ENCODE assay signal across 8 cellular contexts in the genomic region with DNA sequence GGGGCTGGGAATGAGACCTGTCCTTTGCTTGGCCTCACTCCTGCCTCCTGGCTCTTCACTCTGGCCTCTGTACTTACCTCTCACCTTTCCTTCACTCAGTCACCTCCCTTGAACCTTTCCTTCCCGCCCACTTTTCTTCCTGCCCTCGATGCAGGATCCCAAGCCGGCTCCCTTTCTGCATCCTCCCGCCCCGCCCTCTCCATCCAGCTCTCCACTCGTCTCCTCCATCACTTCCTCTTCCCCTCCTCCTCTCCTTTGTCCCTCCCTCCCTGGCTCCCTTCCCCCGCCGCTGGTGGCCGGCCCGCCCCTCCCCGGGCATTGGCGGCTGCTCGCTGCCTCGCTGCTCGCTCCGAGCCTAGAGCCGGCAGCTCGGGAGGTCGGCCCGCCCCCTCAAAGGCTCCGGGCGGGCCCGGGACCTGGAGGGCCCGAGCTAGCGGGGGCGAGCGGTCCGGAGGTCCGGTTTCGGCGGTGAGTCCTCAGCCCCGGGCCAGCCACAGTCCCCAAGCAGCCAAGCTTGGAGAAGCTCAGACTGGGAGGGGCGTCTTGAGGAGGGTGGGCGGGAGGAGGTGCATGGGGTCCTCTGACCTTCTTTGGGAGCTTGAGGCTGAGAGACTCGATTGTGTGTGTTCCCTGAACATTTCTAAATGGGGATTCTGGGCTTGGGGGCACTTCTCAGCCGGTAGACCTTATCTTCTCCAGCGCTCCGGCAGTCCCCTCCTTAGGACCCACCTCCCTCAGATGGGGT. TPM values are rescaled to one million over a fixed set of nuclear protein-coding genes. Genes with fewer than 3 reads are reported as not detected.
DNase-seq lines count a peak whose midpoint lies in the region; ATAC-seq and TF ChIP-seq lines count a peak whose summit lies in the region.

No MANE protein-coding gene starts in this region.

- peak overlapping the region; percentile 58 for H3K4me3 Mint-ChIP-seq in activated B cell treated with CpG ODN at 0.5 μM for 24 hours
- peak overlapping the region; percentile 66 for H3K4me3 Mint-ChIP-seq in stimulated activated naive CD8-positive, alpha-beta T cell treated with anti-CD3 and anti-CD28 coated beads, Interleukin-15, Interleukin-2, amounts not matched to agents 100 ng/mL and 50 ng/mL, for 24 hours

- H3K9me3 Mint-ChIP-seq in activated B cell treated with CpG ODN at 0.5 μM for 24 hours: no peaks in the 10 kb centered on the region
- H3K9me3 Mint-ChIP-seq in stimulated activated naive CD8-positive, alpha-beta T cell treated with anti-CD3 and anti-CD28 coated beads, Interleukin-15, Interleukin-2, amounts not matched to agents 100 ng/mL and 50 ng/mL, for 24 hours: no peaks in the 10 kb centered on the region

- peak; percentile 25 for ATAC-seq in activated B cell treated with CpG ODN at 0.5 μM for 24 hours (ENCODE audit: low read depth)

- peaks cover 18% of the 10 kb centered on the region for H3K27me3 Mint-ChIP-seq in activated B cell treated with CpG ODN at 0.5 μM for 24 hours
- H3K27me3 Mint-ChIP-seq in stimulated activated naive CD8-positive, alpha-beta T cell treated with anti-CD3 and anti-CD28 coated beads, Interleukin-15, Interleukin-2, amounts not matched to agents 100 ng/mL and 50 ng/mL, for 24 hours: peaks cover 16% of the 10 kb centered on the region

- H3K4me3 ChIP-seq in epithelial cell of esophagus (ENCODE audit: low read length): peak overlapping the region; percentile 72

- CTCF ChIA-PET in activated B cell treated with CpG ODN at 0.5 μM for 24 hours (lab: Charles Lee): no interaction called here

- intact Hi-C loops in activated B cell treated with CpG ODN at 0.5 μM for 24 hours (cut with micrococcal nuclease): no loop called here

- TF ChIP-seq CTCF in activated B cell treated with CpG ODN at 0.5 μM for 24 hours (IDR thresholded peaks at IDR 0.05) (no peak), epithelial cell of esophagus (IDR thresholded peaks at IDR 0.05; ENCODE audit: insufficient read depth, low read depth, low read length, missing control alignments) (no peak)

- H3K27ac Mint-ChIP-seq in activated B cell treated with CpG ODN at 0.5 μM for 24 hours: no peak overlapping the region
- peak overlapping the region; percentile 31 for H3K27ac Mint-ChIP-seq in stimulated activated naive CD8-positive, alpha-beta T cell treated with anti-CD3 and anti-CD28 coated beads, Interleukin-15, Interleukin-2, amounts not matched to agents 100 ng/mL and 50 ng/mL, for 24 hours

- H3K36me3 Mint-ChIP-seq in activated B cell treated with CpG ODN at 0.5 μM for 24 hours (ENCODE audit: low read depth): no peaks in the 10 kb centered on the region
- H3K36me3 Mint-ChIP-seq in stimulated activated naive CD8-positive, alpha-beta T cell treated with anti-CD3 and anti-CD28 coated beads, Interleukin-15, Interleukin-2, amounts not matched to agents 100 ng/mL and 50 ng/mL, for 24 hours (ENCODE audit: low read depth): no peaks in the 10 kb centered on the region

- POLR2A ChIA-PET in activated B cell treated with CpG ODN at 0.5 μM for 24 hours (lab: Charles Lee): no interaction called here

- H3K4me1 Mint-ChIP-seq in activated B cell treated with CpG ODN at 0.5 μM for 24 hours: peaks cover 9% of the 10 kb centered on the region
- H3K4me1 Mint-ChIP-seq in stimulated activated naive CD8-positive, alpha-beta T cell treated with anti-CD3 and anti-CD28 coated beads, Interleukin-15, Interleukin-2, amounts not matched to agents 100 ng/mL and 50 ng/mL, for 24 hours (ENCODE audit: low read depth): peaks cover 17% of the 10 kb centered on the region

- DNase-seq in activated gamma-delta T cell treated with Interleukin-2 at 50 U/mL for 16 hours: peak; percentile 18
- DNase-seq in activated gamma-delta T cell (lab: John Stamatoyannopoulos, UW): no peak
- DNase-seq in NCI-H2227 (lab: John Stamatoyannopoulos, UW; ENCODE audit: unreplicated experiment): peak; percentile 84
- no peak for DNase-seq in activated B cell treated with CpG ODN at 0.5 μM for 24 hours
- DNase-seq in epithelial cell of esophagus (ENCODE audit: low read depth): peak; percentile 84
- peak; percentile 84 to 92 for DNase-seq in lung microvascular endothelial cell (ENCODE audit: low read depth in 2 of 2)
- DNase-seq in NK-92 treated with Interleukin-12 subunit alpha and Interleukin-12 subunit beta, amount 100 ng/mL, for 24 hours (lab: John Stamatoyannopoulos, UW): no peak

RNA-seq across cellular contexts. Expression of gene PHLDB1, which starts 13.8 kb away (rescaled TPM):
- total RNA-seq in activated B cell treated with CpG ODN at 0.5 μM for 24 hours (1.3 and 2.6 TPM in 2 replicates), lung microvascular endothelial cell (14.9 and 25.7 TPM in 2 replicates)

RNA-seq across cellular contexts. Expression of gene ARCN1, which starts 49.0 kb away (rescaled TPM):
- total RNA-seq in activated B cell treated with CpG ODN at 0.5 μM for 24 hours (91.3 and 94.7 TPM in 2 replicates), lung microvascular endothelial cell (62.5 and 63.9 TPM in 2 replicates)

RNA-seq across cellular contexts. Expression of gene IFT46, which starts 55.5 kb away (rescaled TPM):
- total RNA-seq in activated B cell treated with CpG ODN at 0.5 μM for 24 hours (13.8 and 13.9 TPM in 2 replicates), lung microvascular endothelial cell (13.7 and 15.7 TPM in 2 replicates)

RNA-seq across cellular contexts. Expression of gene TREH, which starts 58.2 kb away (rescaled TPM):
- total RNA-seq in activated B cell treated with CpG ODN at 0.5 μM for 24 hours (not detected in 2 replicates), lung microvascular endothelial cell (not detected in 2 replicates)

Comparison
In these comparisons a context has a peak if more than half of its experiments do, and no peak if none do; other contexts are left out.
1. DNase-seq: peak in activated gamma-delta T cell treated with Interleukin-2 at 50 U/mL for 16 hours (single experiment), NCI-H2227 (single experiment), epithelial cell of esophagus (single experiment) and lung microvascular endothelial cell (2 of 2); none in activated gamma-delta T cell (single experiment), activated B cell treated with CpG ODN at 0.5 μM for 24 hours (single experiment) and NK-92 treated with Interleukin-12 subunit alpha and Interleukin-12 subunit beta, amount 100 ng/mL, for 24 hours (single experiment).